Comparison of ENCODE assay signal across 20 cellular contexts in the genomic region with DNA sequence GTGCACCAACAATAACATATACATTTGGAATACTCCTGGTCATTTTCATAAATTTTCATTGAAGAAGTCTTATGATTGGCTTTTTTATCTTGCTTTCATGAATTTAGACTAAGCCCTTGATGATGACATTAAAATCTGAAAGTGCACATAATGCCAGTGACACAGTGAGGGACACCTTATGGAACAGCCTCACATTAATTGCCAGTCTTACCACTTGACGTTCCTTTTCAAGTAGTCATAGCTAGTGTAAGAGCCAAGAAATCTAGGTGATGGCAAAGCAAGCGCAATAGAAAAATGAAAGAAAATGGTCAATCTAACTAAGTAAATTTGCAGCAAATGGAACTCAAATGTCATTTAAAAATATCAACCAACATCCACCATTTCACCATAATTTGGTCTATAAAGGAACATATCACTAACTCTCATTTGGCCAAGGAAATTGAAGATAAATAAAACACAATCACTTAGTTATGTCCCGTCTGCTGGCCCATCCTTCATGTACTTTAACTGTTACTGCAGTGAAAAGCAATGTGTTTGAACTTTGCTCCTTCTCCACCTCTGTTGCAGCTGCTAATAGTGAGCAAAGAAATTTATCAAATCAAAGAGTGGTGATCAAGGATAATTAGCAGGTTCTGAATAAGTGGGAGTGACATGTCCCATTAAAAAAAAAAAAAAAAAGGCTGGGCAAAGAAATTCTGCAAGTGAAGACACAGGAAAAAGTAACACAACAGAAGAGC.
DNase-seq lines count a peak whose midpoint lies in the region; ATAC-seq and TF ChIP-seq lines count a peak whose summit lies in the region.
"Had no signal": no experiment of that assay in that cellular context is flagged by ENCODE, and none has a peak within 500 bp of the region (broad histone marks: within the 10 kb centered on the region; RNA-seq: fewer than 3 reads in every experiment).

No MANE protein-coding gene starts in this region.

- H3K79me2 ChIP-seq in KMS-11 (ENCODE audit: insufficient read depth, low read depth) = no peaks in the 10 kb centered on the region

- H3K27ac Mint-ChIP-seq in Caco-2 (ENCODE audit: unreplicated experiment) = peak overlapping the region; percentile 55

- no peak for DNase-seq in Caco-2
- DNase-seq in left cardiac atrium = no peak
- DNase-seq in KG1 (lab: John Stamatoyannopoulos, UW) = no peak
- no peak for DNase-seq in sigmoid colon
- no peak for DNase-seq in NK-92 treated with Interleukin-12 subunit alpha and Interleukin-12 subunit beta, amount 100 ng/mL, for 24 hours (lab: John Stamatoyannopoulos, UW)
- DNase-seq: BE2C, EL, GF-D8, NCI-H1417, NCI-H1694 treated with DMSO at 0.1 percent for 48 hours, NCI-H2081 treated with DMSO at 0.1 percent for 48 hours, NCI-H2171 treated with DMSO at 0.1 percent for 48 hours, NCI-H524 treated with DMSO at 0.1 percent for 48 hours, SHP77 had no signal

- BruUV-seq in Caco-2 (replicated peaks; lab: Mats Ljungman, UMichigan) = no TSS peak

- WGBS in liver = 48% methylated on average over 3 of the region's 3 CpGs
- 52 to 82% methylated on average over 3 of the region's 3 CpGs for WGBS in sigmoid colon, 2 donors

- no peaks in the 10 kb centered on the region for H3K9me3 Mint-ChIP-seq in Caco-2 (ENCODE audit: unreplicated experiment)

- TF ChIP-seq CTCF in Caco-2 (IDR thresholded peaks at IDR 0.05; ENCODE audit: insufficient read depth in 1 of 2, low read depth in 1 of 2, low read length in 1 of 2, severe bottlenecking in 1 of 2, unreplicated experiment in 1 of 2) (no peak), KMS-11 (conservative IDR thresholded peaks at IDR 0.05; ENCODE audit: low read depth, low read length) (no peak), liver (IDR thresholded peaks at IDR 0.05; ENCODE audit: low read depth, low read length, missing input control) (no peak), sigmoid colon (IDR thresholded peaks at IDR 0.05) (no peak)

- H3K4me3 ChIP-seq in Caco-2 (ENCODE audit: low read depth, low read length) = no peak overlapping the region
- no peak overlapping the region for H3K4me3 ChIP-seq in KMS-11 (IDR thresholded peaks at IDR 0.05; ENCODE audit: insufficient read depth, low read depth, low read length)
- H3K4me3 ChIP-seq in liver (ENCODE audit: low read depth in 1 of 3, low read length in 3 of 3) = no peak overlapping the region
- no peak overlapping the region for H3K4me3 ChIP-seq in sigmoid colon
- H3K4me3 ChIP-seq: A549, K562, SK-N-MC had no signal

- H3K36me3 ChIP-seq in Caco-2 (ENCODE audit: control insufficient read depth, insufficient read depth, low read length) = peaks cover 6% of the 10 kb centered on the region
- peaks cover 4% of the 10 kb centered on the region; the same call in 1 of the 2 replicates for H3K36me3 ChIP-seq in KMS-11 (ENCODE audit: insufficient read depth)
- H3K36me3 ChIP-seq in liver (ENCODE audit: control insufficient read depth in 4 of 4, insufficient read depth in 3 of 4, low read depth in 1 of 4, low read length in 3 of 4) = peaks cover 0 to 20% (median 13%) of the 10 kb centered on the region in 4 donors
- peaks cover 13 to 95% (median 38%) of the 10 kb centered on the region in 4 donors for H3K36me3 ChIP-seq in sigmoid colon

- no peak for TF ChIP-seq RAD21 in liver (IDR thresholded peaks at IDR 0.05)

- H3K9me3 ChIP-seq in Caco-2 (no peaks in the 10 kb centered on the region), liver (ENCODE audit: control insufficient read depth in 4 of 4, low read length in 3 of 4) (no peaks in the 10 kb centered on the region), sigmoid colon (no peaks in the 10 kb centered on the region)
- H3K9me3 ChIP-seq: A549, BE2C had no signal

- H4K20me1 ChIP-seq in KMS-11 (ENCODE audit: insufficient read depth) = no peaks in the 10 kb centered on the region

- H3K9ac ChIP-seq in KMS-11 (no peak overlapping the region), liver (ENCODE audit: low read depth in 1 of 2, low read length in 2 of 2) (no peak overlapping the region)

- CTCF ChIA-PET in Caco-2 (lab: Charles Lee) = interaction anchor here (0.6 to 2.1 kb wide), 2 partner anchors 121 to 213 kb away, joined by 3 to 7 read pairs; no protein-coding TSS in a partner anchor

- peak overlapping the region; percentile 26; the same call in 1 of the 2 replicates for H3K4me2 ChIP-seq in KMS-11
- H3K4me2 ChIP-seq: A549 had no signal

- peak; percentile 45 to 57 for ATAC-seq in left cardiac atrium
- ATAC-seq in GM18909 (IDR thresholded peaks at IDR 0.05; ENCODE audit: poor library complexity, unreplicated experiment) = no peak
- ATAC-seq: K562 had no signal

- H3K27me3 ChIP-seq in Caco-2 (replicated peaks; ENCODE audit: control insufficient read depth, insufficient read depth, low read length) (no peaks in the 10 kb centered on the region), KMS-11 (ENCODE audit: insufficient read depth, low read depth) (no peaks in the 10 kb centered on the region), liver (ENCODE audit: control insufficient read depth in 4 of 4, insufficient read depth in 4 of 4, low read length in 3 of 4) (no peaks in the 10 kb centered on the region), sigmoid colon (no peaks in the 10 kb centered on the region)
- H3K27me3 ChIP-seq: BE2C had no signal

- TF ChIP-seq POLR2A in sigmoid colon (IDR thresholded peaks at IDR 0.05) = no peak

- peaks cover 100% of the 10 kb centered on the region for H3K36me3 Mint-ChIP-seq in Caco-2 (ENCODE audit: insufficient read depth, unreplicated experiment)

- H3K4me1 ChIP-seq in Caco-2 (no peaks in the 10 kb centered on the region), KMS-11 (ENCODE audit: low read depth, poor library complexity, severe bottlenecking) (peaks cover 36% of the 10 kb centered on the region), liver (ENCODE audit: control insufficient read depth in 4 of 4, insufficient read depth in 4 of 4, low read length in 3 of 4) (peaks cover 16 to 65% (median 46%) of the 10 kb centered on the region in 4 donors), sigmoid colon (no peaks in the 10 kb centered on the region)
- H3K4me1 ChIP-seq: BE2C had no signal

- H3K27ac ChIP-seq in KMS-11 = no peak overlapping the region; the same call in 1 of the 2 replicates
- H3K27ac ChIP-seq in liver (ENCODE audit: low read depth in 1 of 2, low read length in 2 of 2) = no peak overlapping the region
- no peak overlapping the region for H3K27ac ChIP-seq in sigmoid colon
- H3K27ac ChIP-seq: SK-N-MC had no signal

- POLR2A ChIA-PET in Caco-2 (lab: Charles Lee) = interaction anchor here (0.6 kb wide), 1 partner anchor 618 kb away, joined by 4 read pairs; no protein-coding TSS in a partner anchor

- intact Hi-C loops in Caco-2 (cut with micrococcal nuclease; ENCODE audit: unreplicated experiment) = loop anchor here (2.0 kb wide), 1 partner anchor 24 kb away; no protein-coding TSS in a partner anchor
- intact Hi-C loops in left cardiac atrium (cut with DNase I) = loop anchor here in 1 of 2 donors (5.0 to 10.0 kb wide), 2 partner anchors 62 to 215 kb away; no protein-coding TSS in a partner anchor
- intact Hi-C loops in sigmoid colon (cut with DNase I) = no loop called here

- H2AFZ ChIP-seq in KMS-11 (ENCODE audit: low read depth) = no peak overlapping the region

- no peaks in the 10 kb centered on the region for H3K27me3 Mint-ChIP-seq in Caco-2 (ENCODE audit: insufficient read depth, unreplicated experiment)

- H3K4me3 Mint-ChIP-seq in Caco-2 (ENCODE audit: unreplicated experiment) = no peak overlapping the region

- peaks cover 8% of the 10 kb centered on the region for H3K4me1 Mint-ChIP-seq in Caco-2 (ENCODE audit: low read depth, unreplicated experiment)

- no peak for TF ChIP-seq EP300 in sigmoid colon (IDR thresholded peaks at IDR 0.05)

TF ChIP-seq in liver, 16 proteins besides CTCF, POLR2A, EP300 and RAD21:
- TF ChIP-seq HNF4A (conservative IDR thresholded peaks at IDR 0.05) = peak; percentile 60 to 66
- TF ChIP-seq HNF4G (IDR thresholded peaks at IDR 0.05) = peak; percentile 24
- TF ChIP-seq SP1 (IDR thresholded peaks at IDR 0.05) = no peak
- TF ChIP-seq FOXA1 (IDR thresholded peaks at IDR 0.05) = no peak
- TF ChIP-seq, protein P1, sequence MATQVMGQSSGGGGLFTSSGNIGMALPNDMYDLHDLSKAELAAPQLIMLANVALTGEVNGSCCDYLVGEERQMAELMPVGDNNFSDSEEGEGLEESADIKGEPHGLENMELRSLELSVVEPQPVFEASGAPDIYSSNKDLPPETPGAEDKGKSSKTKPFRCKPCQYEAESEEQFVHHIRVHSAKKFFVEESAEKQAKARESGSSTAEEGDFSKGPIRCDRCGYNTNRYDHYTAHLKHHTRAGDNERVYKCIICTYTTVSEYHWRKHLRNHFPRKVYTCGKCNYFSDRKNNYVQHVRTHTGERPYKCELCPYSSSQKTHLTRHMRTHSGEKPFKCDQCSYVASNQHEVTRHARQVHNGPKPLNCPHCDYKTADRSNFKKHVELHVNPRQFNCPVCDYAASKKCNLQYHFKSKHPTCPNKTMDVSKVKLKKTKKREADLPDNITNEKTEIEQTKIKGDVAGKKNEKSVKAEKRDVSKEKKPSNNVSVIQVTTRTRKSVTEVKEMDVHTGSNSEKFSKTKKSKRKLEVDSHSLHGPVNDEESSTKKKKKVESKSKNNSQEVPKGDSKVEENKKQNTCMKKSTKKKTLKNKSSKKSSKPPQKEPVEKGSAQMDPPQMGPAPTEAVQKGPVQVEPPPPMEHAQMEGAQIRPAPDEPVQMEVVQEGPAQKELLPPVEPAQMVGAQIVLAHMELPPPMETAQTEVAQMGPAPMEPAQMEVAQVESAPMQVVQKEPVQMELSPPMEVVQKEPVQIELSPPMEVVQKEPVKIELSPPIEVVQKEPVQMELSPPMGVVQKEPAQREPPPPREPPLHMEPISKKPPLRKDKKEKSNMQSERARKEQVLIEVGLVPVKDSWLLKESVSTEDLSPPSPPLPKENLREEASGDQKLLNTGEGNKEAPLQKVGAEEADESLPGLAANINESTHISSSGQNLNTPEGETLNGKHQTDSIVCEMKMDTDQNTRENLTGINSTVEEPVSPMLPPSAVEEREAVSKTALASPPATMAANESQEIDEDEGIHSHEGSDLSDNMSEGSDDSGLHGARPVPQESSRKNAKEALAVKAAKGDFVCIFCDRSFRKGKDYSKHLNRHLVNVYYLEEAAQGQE (IDR thresholded peaks at IDR 0.05) = no peak
- TF ChIP-seq EGR1 (IDR thresholded peaks at IDR 0.05; ENCODE audit: low read depth in 2 of 2) = no peak
TF ChIP-seq in liver: peak in this region for 2.
